In genomic region chr1:26696645-26697440, GRCh38 we compare ENCODE assay signal across 8 cellular contexts. TPM values are rescaled to one million over a fixed set of nuclear protein-coding genes. Genes with fewer than 3 reads are reported as not detected.
A peak's percentile ranks its signal among the peaks of the same experiment; 100 is the strongest.
DNase-seq lines count a peak whose midpoint lies in the region; ATAC-seq lines count a peak whose summit lies in the region.

No MANE protein-coding gene starts in this region.

- peak overlapping the region; percentile 83 for H3K9ac ChIP-seq in GM23248

- H3K9me2 ChIP-seq in GM23248 (ENCODE audit: insufficient read depth), result no peaks in the 10 kb centered on the region

- no peak for ATAC-seq in HG02588 (IDR thresholded peaks at IDR 0.05; ENCODE audit: unreplicated experiment)

- no peaks in the 10 kb centered on the region for H3K9me3 ChIP-seq in GM23248 (ENCODE audit: low read depth)

- H3K4me1 ChIP-seq in GM23248 (ENCODE audit: insufficient read depth), result peaks cover 56% of the 10 kb centered on the region

- H3K27me3 ChIP-seq in GM23248 (replicated peaks; ENCODE audit: insufficient read depth) (no peaks in the 10 kb centered on the region), layer of hippocampus (ENCODE audit: control insufficient read depth, insufficient read depth, low read length) (no peaks in the 10 kb centered on the region)

- no peak overlapping the region for H2AFZ ChIP-seq in GM23248

- DNase-seq in GM23248 (peak; percentile 60), T-helper 2 cell (peak; percentile 41 to 80 (median 71)), astrocyte of the hippocampus (ENCODE audit: low read depth, low spot score) (peak; percentile 57), SW 1271 (lab: John Stamatoyannopoulos, UW) (no peak), Kasumi-1 (lab: John Stamatoyannopoulos, UW) (no peak)
- peak; percentile 71 for DNase-seq in stimulated activated CD4-positive, alpha-beta T cell treated with anti-CD3 and anti-CD28 coated beads, Interleukin-2, amount 100 ng/mL, for 24 hours

- peak overlapping the region; percentile 93 for H3K4me2 ChIP-seq in GM23248 (ENCODE audit: unreplicated experiment)

- no peaks in the 10 kb centered on the region for H3K36me3 ChIP-seq in GM23248 (ENCODE audit: low read depth)

- WGBS in GM23248 (ENCODE audit: low coverage in 1 of 2, low lambda C conversion rate in 2 of 2, missing lambda C conversion rate in 2 of 2), 2 experiments, result 1 to 3% methylated on average over 56 to 73 of the region's 100 CpGs

- peak overlapping the region; percentile 83 for H3K4me3 ChIP-seq in GM23248

- H4K20me1 ChIP-seq in GM23248 (ENCODE audit: insufficient read depth), result peaks cover 33% of the 10 kb centered on the region; the same call in 1 of the 2 replicates

- H3K79me2 ChIP-seq in GM23248 (ENCODE audit: insufficient read depth), result peaks cover 55% of the 10 kb centered on the region

- in situ Hi-C loops in GM23248 (cut with MboI), result loop anchor here (10.0 kb wide), 1 partner anchor 88 kb away; the partner anchor contains the start of gene PIGV

- H3F3A ChIP-seq in GM23248 (ENCODE audit: insufficient read depth), result peaks cover 42% of the 10 kb centered on the region

- H3K27ac ChIP-seq in GM23248, result peak overlapping the region; percentile 91
- peak overlapping the region; percentile 94 for H3K27ac ChIP-seq in layer of hippocampus (ENCODE audit: low read depth, low read length)

RNA-seq across cellular contexts. Expression of gene ARID1A, which starts 1.0 kb away (rescaled TPM):
- 11.6 and 13.4 TPM in 2 replicates for total RNA-seq in GM23248 (2014; rRNA removed; shearing (Covaris generic))
- 8.2 and 9.4 TPM in 2 replicates for polyA plus RNA-seq in GM23248 (2016; fragmentation: Nextera tagmentation; extraction: Ambion mirVana)

Comparison
In these comparisons a context has a peak if more than half of its experiments do, and no peak if none do; other contexts are left out.
1. DNase-seq: peak in GM23248 (single experiment), T-helper 2 cell (5 of 5), astrocyte of the hippocampus (single experiment) and stimulated activated CD4-positive, alpha-beta T cell treated with anti-CD3 and anti-CD28 coated beads, Interleukin-2, amount 100 ng/mL, for 24 hours (2 of 2); none in SW 1271 (0 of 2) and Kasumi-1 (0 of 2).